Comparison of ENCODE assay signal across 20 cellular contexts in genomic region chr4:175813126-175813715, GRCh38. TPM values are rescaled to one million over a fixed set of nuclear protein-coding genes. Genes with fewer than 3 reads are reported as not detected.
"Had no signal": no experiment of that assay in that cellular context is flagged by ENCODE, and none has a peak within 500 bp of the region (broad histone marks: within the 10 kb centered on the region; RNA-seq: fewer than 3 reads in every experiment).

No MANE protein-coding gene starts in this region.

- H3K27ac ChIP-seq: brain microvascular endothelial cell, gastrocnemius medialis, heart right ventricle, neutrophil, parathyroid adenoma, stomach, thoracic aorta, upper lobe of right lung had no signal

- H3K9ac ChIP-seq: parathyroid adenoma had no signal

- H3K9me3 ChIP-seq: gastrocnemius medialis, heart right ventricle, neutrophil, stomach, thoracic aorta, upper lobe of right lung had no signal

- H3K27ac Mint-ChIP-seq: activated B cell treated with CpG ODN at 0.5 μM for 24 hours; activated CD4-positive, alpha-beta T cell treated with anti-CD3 and anti-CD28 coated beads, Interleukin-2, amount 10 ng/mL, durations not matched to agents 24 days and 14 days; activated naive CD8-positive, alpha-beta T cell treated with anti-CD3 and anti-CD28 coated beads for 36 hours; T-helper 17 cell had no signal

- H3K4me3 ChIP-seq: gastrocnemius medialis, heart right ventricle, lung, stomach, thoracic aorta, upper lobe of right lung had no signal

- H3K4me1 ChIP-seq: gastrocnemius medialis, heart right ventricle, parathyroid adenoma, stomach, upper lobe of right lung had no signal

- H3K27me3 ChIP-seq: brain microvascular endothelial cell, gastrocnemius medialis, neutrophil, stomach, upper lobe of right lung had no signal

- H3K9me3 Mint-ChIP-seq: activated CD4-positive, alpha-beta T cell treated with anti-CD3 and anti-CD28 coated beads, Interleukin-2, amount 10 ng/mL, durations not matched to agents 24 days and 14 days; activated naive CD8-positive, alpha-beta T cell treated with anti-CD3 and anti-CD28 coated beads for 36 hours had no signal

- DNase-seq: activated B cell treated with CpG ODN at 0.5 μM for 24 hours; activated CD4-positive, alpha-beta T cell treated with anti-CD3 and anti-CD28 coated beads, Interleukin-2, amount 10 ng/mL, durations not matched to agents 24 days and 14 days; activated CD8-positive, alpha-beta memory T cell treated with anti-CD3 and anti-CD28 coated beads, Interleukin-2, amount 50 U/mL, for 48 hours; activated naive CD8-positive, alpha-beta T cell treated with anti-CD3 and anti-CD28 coated beads for 36 hours; brain microvascular endothelial cell; dermis blood vessel endothelial cell; erythroblast; gastrocnemius medialis; heart right ventricle; midbrain; stimulated activated CD4-positive, alpha-beta T cell treated with anti-CD3 and anti-CD28 coated beads, Interleukin-12 subunit alpha, Interleukin-12 subunit beta, amount 100 ng/mL, for 4 hours; stimulated activated CD4-positive, alpha-beta T cell treated with anti-CD3 and anti-CD28 coated beads, Interleukin-2, amount 100 ng/mL, for 24 hours; stomach; T-helper 17 cell; upper lobe of right lung had no signal

- H3K4me3 Mint-ChIP-seq: activated B cell treated with CpG ODN at 0.5 μM for 24 hours; activated CD4-positive, alpha-beta T cell treated with anti-CD3 and anti-CD28 coated beads, Interleukin-2, amount 10 ng/mL, durations not matched to agents 24 days and 14 days; activated naive CD8-positive, alpha-beta T cell treated with anti-CD3 and anti-CD28 coated beads for 36 hours; T-helper 17 cell had no signal

- H3K36me3 Mint-ChIP-seq: activated naive CD8-positive, alpha-beta T cell treated with anti-CD3 and anti-CD28 coated beads for 36 hours had no signal

- H3K4me1 Mint-ChIP-seq: activated B cell treated with CpG ODN at 0.5 μM for 24 hours; activated CD4-positive, alpha-beta T cell treated with anti-CD3 and anti-CD28 coated beads, Interleukin-2, amount 10 ng/mL, durations not matched to agents 24 days and 14 days; activated naive CD8-positive, alpha-beta T cell treated with anti-CD3 and anti-CD28 coated beads for 36 hours; T-helper 17 cell had no signal

- H3K27me3 Mint-ChIP-seq: activated B cell treated with CpG ODN at 0.5 μM for 24 hours; activated CD4-positive, alpha-beta T cell treated with anti-CD3 and anti-CD28 coated beads, Interleukin-2, amount 10 ng/mL, durations not matched to agents 24 days and 14 days; activated naive CD8-positive, alpha-beta T cell treated with anti-CD3 and anti-CD28 coated beads for 36 hours; T-helper 17 cell had no signal

- H3K36me3 ChIP-seq: brain microvascular endothelial cell, gastrocnemius medialis, heart right ventricle, neutrophil, stomach, thoracic aorta, upper lobe of right lung had no signal

RNA-seq across cellular contexts. Expression of gene GPM6A, which starts 1.2 kb away (rescaled TPM):
- total RNA-seq: activated CD4-positive, alpha-beta T cell treated with anti-CD3 and anti-CD28 coated beads, Interleukin-2, amount 10 ng/mL, durations not matched to agents 24 days and 14 days; activated naive CD8-positive, alpha-beta T cell treated with anti-CD3 and anti-CD28 coated beads for 36 hours; gastrocnemius medialis; myocyte; T-helper 17 cell had no signal
